ENCODE assay signal across 24 cellular contexts in the genomic region with DNA sequence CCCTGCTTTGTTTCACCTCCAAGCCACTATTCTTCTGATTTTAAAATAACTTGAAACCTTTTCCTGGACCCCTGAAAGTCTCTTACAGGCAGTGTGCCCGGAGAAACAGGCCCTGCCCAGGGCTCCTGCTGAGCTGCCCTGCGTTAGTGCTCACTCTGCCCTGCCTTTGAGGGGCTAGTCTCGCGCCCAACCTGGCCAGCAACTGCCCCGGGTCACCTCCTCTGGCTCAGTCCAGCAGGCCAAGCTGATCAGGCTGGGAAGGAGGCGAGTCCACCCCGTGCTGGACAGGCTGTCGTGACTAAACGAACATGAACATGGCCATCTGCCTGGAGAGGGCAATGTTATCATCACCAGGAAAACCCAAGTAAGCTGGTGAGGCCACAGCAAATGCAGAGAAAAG.
DNase-seq lines count a peak whose midpoint lies in the region; ATAC-seq and TF ChIP-seq lines count a peak whose summit lies in the region.
"Had no signal": no experiment of that assay in that cellular context is flagged by ENCODE, and none has a peak within 500 bp of the region (broad histone marks: within the 10 kb centered on the region; RNA-seq: fewer than 3 reads in every experiment).

No MANE protein-coding gene starts in this region.

- H3K27ac Mint-ChIP-seq in H9 = no peak overlapping the region
- H3K27ac Mint-ChIP-seq: CD14-positive monocyte; CD4-positive, alpha-beta T cell; GM23338 had no signal

- H3K4me3 ChIP-seq in WERI-Rb-1 (ENCODE audit: low read depth, low read length) = no peak overlapping the region
- H3K4me3 ChIP-seq: A549; BLaER1 treated with 17β-estradiol and CSF1 and Interleukin-3, amounts not matched to agents 10 nM and 100 nM; GM12878; GM23338 had no signal

- no peaks in the 10 kb centered on the region for H3K4me1 ChIP-seq in H9 (ENCODE audit: insufficient read depth, low read length)

- H3K36me3 Mint-ChIP-seq in H9 (ENCODE audit: insufficient read depth in 1 of 3, low read depth in 3 of 3) = no peaks in the 10 kb centered on the region
- H3K36me3 Mint-ChIP-seq: CD14-positive monocyte; CD8-positive, alpha-beta memory T cell had no signal

- DNase-seq in H9 (no peak), WERI-Rb-1 (peak; percentile 32), myocyte (ENCODE audit: low read depth) (peak; percentile 13), sciatic nerve (ENCODE audit: low spot score) (peak; percentile 40), NCI-H2227 treated with DMSO at 0.1 percent for 48 hours (lab: John Stamatoyannopoulos, UW) (no peak), HEK293T (ENCODE audit: extremely low spot score) (no peak), NCI-H1417 (lab: John Stamatoyannopoulos, UW) (no peak), SIG-M5 treated with dmso at 0.1 percent for 504 hours (lab: John Stamatoyannopoulos, UW; ENCODE audit: unreplicated experiment) (no peak)
- DNase-seq: 8988T; ACHN; AML-193; BE2C; CD4-positive, alpha-beta T cell; CD8-positive, alpha-beta memory T cell; DMS 273 treated with DMSO at 0.1 percent for 48 hours; DMS79; EL; GDM1; HCEC 1CT had no signal

- H3K9ac ChIP-seq in H9 (ENCODE audit: extremely low read depth, insufficient read length, low read length) = no peak overlapping the region
- H3K9ac ChIP-seq: BLaER1 treated with 17β-estradiol and CSF1 and Interleukin-3, amounts not matched to agents 10 nM and 100 nM had no signal

- H4K8ac ChIP-seq in H9 (replicated peaks; ENCODE audit: insufficient read length, low read depth, low read length) = no peak overlapping the region

- H2BK5ac ChIP-seq in H9 (ENCODE audit: insufficient read length, low read length) = no peak overlapping the region

- no peak overlapping the region for H4K91ac ChIP-seq in H9 (ENCODE audit: insufficient read length, low read depth, low read length)

- H3T11ph ChIP-seq in H9 (ENCODE audit: low read length) = no peak overlapping the region

- H3K27ac ChIP-seq in H9 (ENCODE audit: insufficient read length, low read depth, low read length) = no peak overlapping the region
- H3K27ac ChIP-seq in WERI-Rb-1 = no peak overlapping the region
- H3K27ac ChIP-seq: BLaER1 treated with 17β-estradiol and CSF1 and Interleukin-3, amounts not matched to agents 10 nM and 100 nM had no signal

- no peaks in the 10 kb centered on the region for H3K79me2 ChIP-seq in H9 (ENCODE audit: insufficient read depth, low read length)

- H2AFZ ChIP-seq in H9 (ENCODE audit: low read length) = no peak overlapping the region
- H2AFZ ChIP-seq: GM23338 had no signal

- H3K9me3 Mint-ChIP-seq in H9 = no peaks in the 10 kb centered on the region
- H3K9me3 Mint-ChIP-seq: CD14-positive monocyte; CD4-positive, alpha-beta T cell; CD8-positive, alpha-beta memory T cell; GM23338 had no signal

- H3K4me3 Mint-ChIP-seq in H9 = no peak overlapping the region
- H3K4me3 Mint-ChIP-seq: CD14-positive monocyte; CD4-positive, alpha-beta T cell; GM23338 had no signal

- POLR2A ChIA-PET in HEK293T (lab: Yijun Ruan, JAX) = no interaction called here

- no peak overlapping the region for H2AK5ac ChIP-seq in H9 (ENCODE audit: insufficient read length, low read length)

- H3K4me2 ChIP-seq in H9 (ENCODE audit: insufficient read depth, insufficient read length, low read length) = no peak overlapping the region
- H3K4me2 ChIP-seq: A549; BLaER1 treated with 17β-estradiol and CSF1 and Interleukin-3, amounts not matched to agents 10 nM and 100 nM; GM23338 had no signal

- ATAC-seq in sciatic nerve = no peak
- ATAC-seq: GM12878, GM23338 had no signal

- no peaks in the 10 kb centered on the region for H3K79me1 ChIP-seq in H9 (ENCODE audit: insufficient read depth, low read depth, low read length, poor library complexity, severe bottlenecking)

- H3K56ac ChIP-seq in H9 (ENCODE audit: insufficient read length, low read depth, low read length) = no peak overlapping the region

- peaks cover 8% of the 10 kb centered on the region for H3K27me3 Mint-ChIP-seq in H9 (ENCODE audit: low read depth)

- intact Hi-C loops in sciatic nerve (cut with DNase I) = loop anchor here (5.0 kb wide), 1 partner anchor 1474 kb away; no protein-coding TSS in a partner anchor

- H2BK20ac ChIP-seq in H9 (ENCODE audit: low read depth, low read length, poor library complexity, severe bottlenecking) = no peak overlapping the region

- no peaks in the 10 kb centered on the region for H3K36me3 ChIP-seq in WERI-Rb-1
- H3K36me3 ChIP-seq: BE2C; BLaER1 treated with 17β-estradiol and CSF1 and Interleukin-3, amounts not matched to agents 10 nM and 100 nM had no signal

- H3K23ac ChIP-seq in H9 (ENCODE audit: insufficient read length, low read depth, low read length) = no peak overlapping the region

- H4K20me1 ChIP-seq in H9 (ENCODE audit: control insufficient read depth, insufficient read depth, insufficient read length) = no peaks in the 10 kb centered on the region
- H4K20me1 ChIP-seq: BLaER1 treated with 17β-estradiol and CSF1 and Interleukin-3, amounts not matched to agents 10 nM and 100 nM had no signal

- no peaks in the 10 kb centered on the region for H3K23me2 ChIP-seq in H9 (ENCODE audit: insufficient read length, low read depth, low read length, poor library complexity, severe bottlenecking)

- no peak overlapping the region for H4K5ac ChIP-seq in H9 (ENCODE audit: insufficient read length, low read depth, low read length)

- H3K27me3 ChIP-seq in H9 (ENCODE audit: insufficient read depth, low read length) = no peaks in the 10 kb centered on the region
- H3K27me3 ChIP-seq in WERI-Rb-1 (ENCODE audit: insufficient read depth, low read depth, severe bottlenecking) = no peaks in the 10 kb centered on the region
- H3K27me3 ChIP-seq: BE2C; BLaER1 treated with 17β-estradiol and CSF1 and Interleukin-3, amounts not matched to agents 10 nM and 100 nM had no signal

- H3K18ac ChIP-seq in H9 (ENCODE audit: insufficient read length, low read depth, low read length) = no peak overlapping the region

- H3K4me1 Mint-ChIP-seq in H9 = peaks cover 9 to 23% of the 10 kb centered on the region in 2 experiments; a peak in 3 of 4 replicates
- H3K4me1 Mint-ChIP-seq: CD14-positive monocyte; CD8-positive, alpha-beta memory T cell had no signal

- TF ChIP-seq CTCF in H9 (conservative IDR thresholded peaks at IDR 0.05) (no peak), WERI-Rb-1 (IDR thresholded peaks at IDR 0.05; ENCODE audit: low read depth, low read length) (0 out of 2 replicates have a peak, but pooled peaks have one; percentile 4)

- H3K14ac ChIP-seq in H9 (ENCODE audit: insufficient read depth, low read length) = peak overlapping the region; percentile 5; the same call in 1 of the 2 replicates

- no peak overlapping the region for H2BK15ac ChIP-seq in H9 (ENCODE audit: low read depth, low read length)

- H3K9me3 ChIP-seq in H9 (ENCODE audit: control insufficient read depth, low read depth, low read length) = no peaks in the 10 kb centered on the region
- H3K9me3 ChIP-seq in WERI-Rb-1 (ENCODE audit: severe bottlenecking) = no peaks in the 10 kb centered on the region
- H3K9me3 ChIP-seq: A549; BE2C; BLaER1 treated with 17β-estradiol and CSF1 and Interleukin-3, amounts not matched to agents 10 nM and 100 nM had no signal

- no peak overlapping the region for H2BK120ac ChIP-seq in H9 (ENCODE audit: low read depth, low read length, poor library complexity, severe bottlenecking)

- WGBS in H9 (ENCODE audit: extremely low coverage, insufficient read length, low lambda C conversion rate) = no CpG with 5 or more reads among the region's 9 CpGs

- H3K4ac ChIP-seq in H9 (ENCODE audit: low read depth, low read length) = no peak overlapping the region

- CTCF ChIA-PET in HEK293T (lab: Yijun Ruan, JAX) = no interaction called here

- H2BK12ac ChIP-seq in H9 (ENCODE audit: insufficient read length, low read depth, low read length) = no peak overlapping the region

TF ChIP-seq in HEK293T, 16 proteins besides CTCF, POLR2A, EP300 and RAD21:
- TF ChIP-seq L3MBTL2 (conservative IDR thresholded peaks at IDR 0.05) (no peak), SP1 (IDR thresholded peaks at IDR 0.05) (no peak), NFRKB (IDR thresholded peaks at IDR 0.05) (no peak), HDGF (IDR thresholded peaks at IDR 0.05; ENCODE audit: borderline replicate concordance) (no peak), FOXA1 (IDR thresholded peaks at IDR 0.05) (no peak), CTBP1 (IDR thresholded peaks at IDR 0.05; ENCODE audit: borderline replicate concordance) (no peak), FOXK2 (IDR thresholded peaks at IDR 0.05) (no peak), ELF4 (IDR thresholded peaks at IDR 0.05) (no peak)

Comparison
In these comparisons a context has a peak if more than half of its experiments do, and no peak if none do; other contexts are left out.
1. DNase-seq: peak in WERI-Rb-1 (single experiment), myocyte (single experiment) and sciatic nerve (single experiment); none in H9 (single experiment), NCI-H2227 treated with DMSO at 0.1 percent for 48 hours (single experiment), HEK293T (single experiment), NCI-H1417 (0 of 3) and SIG-M5 treated with dmso at 0.1 percent for 504 hours (single experiment).